Comparison of ENCODE assay signal across 19 cellular contexts in the genomic region with DNA sequence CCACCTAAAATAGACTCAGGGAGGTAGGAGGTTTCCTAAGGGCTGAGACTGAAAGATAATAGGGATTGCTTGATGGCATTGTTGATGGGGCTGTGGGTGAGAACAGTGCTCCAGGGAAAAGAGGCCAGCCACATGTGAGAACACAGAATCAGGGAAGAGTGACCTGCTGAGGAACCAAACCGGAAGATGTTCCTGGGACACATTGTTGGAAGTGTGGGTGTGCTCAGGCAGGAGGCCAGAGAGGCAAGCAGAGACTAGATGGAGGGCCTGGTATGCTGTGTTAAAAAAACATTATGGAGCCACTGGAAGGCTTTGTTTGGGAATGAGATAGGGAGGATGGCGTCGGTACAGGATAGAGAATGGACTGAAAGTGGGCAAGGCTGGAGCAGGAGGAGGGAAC. TPM values are rescaled to one million over a fixed set of nuclear protein-coding genes. Genes with fewer than 3 reads are reported as not detected.
DNase-seq lines count a peak whose midpoint lies in the region; TF ChIP-seq lines count a peak whose summit lies in the region.
"Had no signal": no experiment of that assay in that cellular context is flagged by ENCODE, and none has a peak within 500 bp of the region (broad histone marks: within the 10 kb centered on the region; RNA-seq: fewer than 3 reads in every experiment).

No MANE protein-coding gene starts in this region.

- no TSS peak for BruUV-seq in MCF 10A (replicated peaks; lab: Mats Ljungman, UMichigan)

- CTCF ChIA-PET in MCF 10A (lab: Yijun Ruan, JAX) = no interaction called here

- H3K79me2 ChIP-seq in neural progenitor cell (ENCODE audit: low read depth) = no peaks in the 10 kb centered on the region

- H3K27me3 Mint-ChIP-seq in MCF 10A (ENCODE audit: insufficient read depth, unreplicated experiment) (no peaks in the 10 kb centered on the region), chondrocyte (ENCODE audit: low read depth) (no peaks in the 10 kb centered on the region), neural progenitor cell (ENCODE audit: insufficient read depth, low read depth) (peaks cover 2% of the 10 kb centered on the region)

- H3K27me3 ChIP-seq in breast epithelium (no peaks in the 10 kb centered on the region), neural progenitor cell (no peaks in the 10 kb centered on the region), thyroid gland (no peaks in the 10 kb centered on the region), dorsolateral prefrontal cortex (no peaks in the 10 kb centered on the region)
- H3K27me3 ChIP-seq: BLaER1 had no signal

- no peak overlapping the region for H3K4me2 ChIP-seq in neural progenitor cell
- H3K4me2 ChIP-seq: BLaER1 had no signal

- intact Hi-C loops in MCF 10A (cut with micrococcal nuclease) (no loop called here), breast epithelium (cut with DNase I; ENCODE audit: low total_unique reads) (no loop called here), thyroid gland (cut with DNase I) (no loop called here), dorsolateral prefrontal cortex (cut with DNase I) (no loop called here)

- H3K36me3 Mint-ChIP-seq in MCF 10A (ENCODE audit: insufficient read depth, unreplicated experiment) (peaks cover 31% of the 10 kb centered on the region), chondrocyte (ENCODE audit: low read depth) (peaks cover 2% of the 10 kb centered on the region), neural progenitor cell (no peaks in the 10 kb centered on the region)

- H2AFZ ChIP-seq in neural progenitor cell (replicated peaks) = peak overlapping the region; percentile 64

- H3K4me3 ChIP-seq in breast epithelium = no peak overlapping the region
- H3K4me3 ChIP-seq in neural progenitor cell = no peak overlapping the region
- no peak overlapping the region for H3K4me3 ChIP-seq in thyroid gland (replicated peaks in 1 of 3)
- H3K4me3 ChIP-seq in dorsolateral prefrontal cortex = no peak overlapping the region
- H3K4me3 ChIP-seq: BLaER1, GM12878 had no signal

- no peaks in the 10 kb centered on the region for H3K36me3 ChIP-seq in breast epithelium
- H3K36me3 ChIP-seq in neural progenitor cell = no peaks in the 10 kb centered on the region
- H3K36me3 ChIP-seq in thyroid gland = no peaks in the 10 kb centered on the region
- H3K36me3 ChIP-seq: BLaER1 had no signal

- H3K9me3 Mint-ChIP-seq in MCF 10A (ENCODE audit: unreplicated experiment) = no peaks in the 10 kb centered on the region
- H3K9me3 Mint-ChIP-seq in chondrocyte (ENCODE audit: low read depth) = peaks cover 2% of the 10 kb centered on the region
- peaks cover 2% of the 10 kb centered on the region for H3K9me3 Mint-ChIP-seq in neural progenitor cell

- H3F3A ChIP-seq in neural progenitor cell (ENCODE audit: low read depth) = no peaks in the 10 kb centered on the region

- WGBS in thyroid gland, 2 donors = 68 to 69% methylated on average over 3 of the region's 3 CpGs

- H3K4me1 ChIP-seq in breast epithelium (no peaks in the 10 kb centered on the region), neural progenitor cell (no peaks in the 10 kb centered on the region), thyroid gland (peaks cover 24 to 33% of the 10 kb centered on the region in 2 donors)
- H3K4me1 ChIP-seq: BLaER1 had no signal

- H3K4me3 Mint-ChIP-seq in MCF 10A (ENCODE audit: unreplicated experiment) = no peak overlapping the region
- H3K4me3 Mint-ChIP-seq in chondrocyte (ENCODE audit: unreplicated experiment) = no peak overlapping the region
- H3K4me3 Mint-ChIP-seq in neural progenitor cell = no peak overlapping the region

- H3K4me1 Mint-ChIP-seq in MCF 10A (ENCODE audit: insufficient read depth, unreplicated experiment) (peaks cover 29% of the 10 kb centered on the region), chondrocyte (ENCODE audit: low read depth) (peaks cover 33% of the 10 kb centered on the region), neural progenitor cell (no peaks in the 10 kb centered on the region)

- no peak for TF ChIP-seq POLR2A in breast epithelium (IDR thresholded peaks at IDR 0.05)
- no peak for TF ChIP-seq POLR2A in thyroid gland (IDR thresholded peaks at IDR 0.05)

- no peaks in the 10 kb centered on the region for H4K20me1 ChIP-seq in neural progenitor cell (ENCODE audit: low read depth)
- H4K20me1 ChIP-seq: BLaER1 had no signal

- H3K27ac Mint-ChIP-seq in MCF 10A (ENCODE audit: low read depth, unreplicated experiment) (peak overlapping the region; percentile 54), chondrocyte (ENCODE audit: unreplicated experiment) (peak overlapping the region; percentile 52), neural progenitor cell (no peak overlapping the region)

- POLR2A ChIA-PET in MCF 10A (lab: Yijun Ruan, JAX) = interaction anchor here (1.3 kb wide), 1 partner anchor 22 kb away, joined by 4 read pairs; no protein-coding TSS in a partner anchor

- no peaks in the 10 kb centered on the region for H3K9me3 ChIP-seq in breast epithelium
- H3K9me3 ChIP-seq in neural progenitor cell (ENCODE audit: low read depth) = no peaks in the 10 kb centered on the region
- no peaks in the 10 kb centered on the region for H3K9me3 ChIP-seq in thyroid gland
- H3K9me3 ChIP-seq: BLaER1 had no signal

- no peak overlapping the region for H3K9ac ChIP-seq in neural progenitor cell
- H3K9ac ChIP-seq: BLaER1 had no signal

- H3K27ac ChIP-seq in breast epithelium (peak overlapping the region in 1 of 2 donors; percentile 1), neural progenitor cell (no peak overlapping the region), thyroid gland (peak overlapping the region in 2 of 3 donors; percentile 1 to 30), dorsolateral prefrontal cortex (no peak overlapping the region)
- H3K27ac ChIP-seq: BLaER1 had no signal

- DNase-seq in MCF 10A (ENCODE audit: unreplicated experiment) (peak; percentile 72), breast epithelium (ENCODE audit: low spot score in 2 of 2) (no peak), chondrocyte (ENCODE audit: low spot score) (no peak), neural progenitor cell (ENCODE audit: low spot score) (no peak), thyroid gland (peak; percentile 25 to 28), NCI-H2107 (lab: John Stamatoyannopoulos, UW) (no peak), dorsolateral prefrontal cortex (no peak), midbrain (lab: John Stamatoyannopoulos, UW) (no peak)
- DNase-seq: DND-41, GDM1, GOT3, KBM-7, NCI-H1048, NCI-H1436 treated with DMSO at 0.1 percent for 48 hours, NCI-H2029 treated with DMSO at 0.1 percent for 48 hours, NCI-H524, SHP77 treated with DMSO at 0.1 percent for 48 hours had no signal

- no peak for TF ChIP-seq CTCF in MCF 10A (IDR thresholded peaks at IDR 0.05; ENCODE audit: unreplicated experiment)
- TF ChIP-seq CTCF in breast epithelium (IDR thresholded peaks at IDR 0.05) = no peak
- no peak for TF ChIP-seq CTCF in chondrocyte (IDR thresholded peaks at IDR 0.05)
- TF ChIP-seq CTCF in neural progenitor cell (IDR thresholded peaks at IDR 0.05) = no peak
- no peak for TF ChIP-seq CTCF in thyroid gland (IDR thresholded peaks at IDR 0.05)
- TF ChIP-seq CTCF in dorsolateral prefrontal cortex (IDR thresholded peaks at IDR 0.05 in 54 of 56, conservative IDR thresholded peaks at IDR 0.05 in 2 of 56; ENCODE audit: low read depth in 1 of 56, partially characterized antibody in 56 of 56) = no peak

RNA-seq across cellular contexts. Expression of a gene that starts 23.3 kb away (rescaled TPM):
- total RNA-seq in MCF 10A (2022) (40.6 and 57.9 TPM in 2 replicates), breast epithelium (10 to 100 TPM; 24.3 to 37.0 (median 24.8) TPM), chondrocyte (9.6 to 11.2 TPM (median 10.2 TPM) in 3 replicates), neural progenitor cell (ENCODE audit: low replicate concordance) (0.15 and 0.75 TPM in 2 replicates), thyroid gland (100 to 1,000 TPM in 2 of 4 donors, 10 to 100 TPM in 2; 67.3 to 143 (median 114) TPM), dorsolateral prefrontal cortex (10 to 100 TPM in 75 of 120 experiments, 1 to 10 TPM in 45; 4.7 to 33.9 (median 11.0) TPM)

Comparison
In these comparisons a context has a peak if more than half of its experiments do, and no peak if none do; other contexts are left out.
1. DNase-seq: peak in MCF 10A (single experiment) and thyroid gland (2 of 2); none in breast epithelium (0 of 2), chondrocyte (single experiment), neural progenitor cell (single experiment), NCI-H2107 (single experiment), dorsolateral prefrontal cortex (0 of 10) and midbrain (single experiment).
2. H3K27ac ChIP-seq: peak in thyroid gland (2 of 3); none in neural progenitor cell (single experiment) and dorsolateral prefrontal cortex (0 of 59).